In genomic region chr18:49162226-49162848, GRCh38 we compare ENCODE assay signal across 12 cellular contexts.
DNase-seq lines count a peak whose midpoint lies in the region; ATAC-seq and TF ChIP-seq lines count a peak whose summit lies in the region.
"Had no signal": no experiment of that assay in that cellular context is flagged by ENCODE, and none has a peak within 500 bp of the region (broad histone marks: within the 10 kb centered on the region; RNA-seq: fewer than 3 reads in every experiment).

No MANE protein-coding gene starts in this region.

- no peaks in the 10 kb centered on the region for H3K9me3 ChIP-seq in BE2C
- no peaks in the 10 kb centered on the region for H3K9me3 ChIP-seq in body of pancreas

- H3K36me3 ChIP-seq in BE2C (no peaks in the 10 kb centered on the region), body of pancreas (replicated peaks in 1 of 2; ENCODE audit: insufficient read depth in 1 of 2, low read depth in 2 of 2) (no peaks in the 10 kb centered on the region)

- H3K4me1 ChIP-seq in BE2C (no peaks in the 10 kb centered on the region), body of pancreas (no peaks in the 10 kb centered on the region)

- no peak for TF ChIP-seq POLR2A in body of pancreas (IDR thresholded peaks at IDR 0.05)

- 89 to 90% methylated on average over 3 of the region's 3 CpGs for WGBS in body of pancreas, 2 donors

- intact Hi-C loops in body of pancreas (cut with DNase I): no loop called here

- H3K4me3 ChIP-seq in BE2C (ENCODE audit: low read depth, low read length) (no peak overlapping the region), body of pancreas (no peak overlapping the region)
- H3K4me3 ChIP-seq: GM23248, skin epidermis had no signal

- no peak overlapping the region for H3K27ac ChIP-seq in body of pancreas
- H3K27ac ChIP-seq: skin epidermis had no signal

- DNase-seq in BE2C (no peak), NCI-H69 (lab: John Stamatoyannopoulos, UW) (peak; percentile 21), RKO (ENCODE audit: low spot score) (no peak), body of pancreas (no peak), NCI-H2107 (lab: John Stamatoyannopoulos, UW) (no peak), hepatic stellate cell (ENCODE audit: low spot score) (no peak)
- DNase-seq: activated effector memory CD4-positive, alpha-beta T cell treated with Interleukin-2 at 50 U/mL for 16 hours; left cardiac atrium had no signal

- ATAC-seq in GM19025 (IDR thresholded peaks at IDR 0.05; ENCODE audit: low read depth, unreplicated experiment): peak; percentile 59
- peak; percentile 40 for ATAC-seq in HG02884 (IDR thresholded peaks at IDR 0.05; ENCODE audit: unreplicated experiment)
- no peak for ATAC-seq in body of pancreas

- TF ChIP-seq CTCF in BE2C (IDR thresholded peaks at IDR 0.05; ENCODE audit: low read depth, low read length) (peak; percentile 9; the same call in 1 of the 2 replicates), body of pancreas (IDR thresholded peaks at IDR 0.05) (no peak)

- H3K27me3 ChIP-seq in BE2C (no peaks in the 10 kb centered on the region), body of pancreas (no peaks in the 10 kb centered on the region)
